ENCODE assay signal across 10 cellular contexts in the genomic region with DNA sequence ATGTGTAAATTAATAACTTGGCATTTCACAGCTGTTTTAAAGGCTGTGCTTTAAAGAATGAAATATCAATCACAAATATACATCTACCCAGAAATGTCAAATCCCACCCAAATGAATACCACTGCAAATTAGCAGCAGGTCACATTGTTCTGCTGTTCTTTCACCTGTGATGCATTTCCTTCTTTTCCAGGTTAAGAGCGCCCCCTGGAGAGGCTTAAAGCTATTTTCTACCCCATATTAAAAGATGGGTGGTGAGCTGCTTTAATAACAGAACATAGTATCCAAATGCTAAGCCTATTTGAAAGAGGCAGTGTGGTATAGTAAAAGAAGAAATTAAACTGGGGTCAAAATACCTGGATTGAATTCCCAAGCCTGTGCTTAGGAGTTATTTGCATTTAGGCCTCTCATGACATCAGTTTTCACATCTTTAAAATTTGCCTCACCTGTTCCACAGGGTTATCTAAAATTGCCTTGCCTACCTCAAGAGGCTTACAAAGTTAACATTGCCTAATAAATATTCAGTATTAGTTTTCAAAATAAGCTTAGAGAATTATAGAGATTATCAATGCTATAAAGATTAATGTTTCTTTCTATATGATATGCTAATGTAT.
DNase-seq lines count a peak whose midpoint lies in the region; ATAC-seq and TF ChIP-seq lines count a peak whose summit lies in the region.
"Had no signal": no experiment of that assay in that cellular context is flagged by ENCODE, and none has a peak within 500 bp of the region (broad histone marks: within the 10 kb centered on the region; RNA-seq: fewer than 3 reads in every experiment).

No MANE protein-coding gene starts in this region.

- H3K27ac ChIP-seq in HEK293 (ENCODE audit: extremely low read depth, low read depth, low read length), result no peak overlapping the region

- H3K9me3 ChIP-seq in HEK293 (ENCODE audit: control insufficient read depth, insufficient read depth, low read depth, low read length), result no peaks in the 10 kb centered on the region

- H3K4me1 Mint-ChIP-seq in brain, result peaks cover 9% of the 10 kb centered on the region
- H3K4me1 Mint-ChIP-seq in mesothelial cell of epicardium, result no peaks in the 10 kb centered on the region
- H3K4me1 Mint-ChIP-seq: naive B cell had no signal

- peaks cover 0 to 4% (median 0%) of the 10 kb centered on the region in 5 experiments for H3K9me3 Mint-ChIP-seq in brain
- H3K9me3 Mint-ChIP-seq in mesothelial cell of epicardium, result no peaks in the 10 kb centered on the region
- H3K9me3 Mint-ChIP-seq: T-helper 1 cell treated with Interleukin-12 subunit alpha and Interleukin-12 subunit beta and Interleukin-4 antibody, amounts not matched to agents 30 μg/mL and 1 μg/mL, for 36 hours had no signal

- H3K4me3 ChIP-seq in HEK293 (ENCODE audit: low read depth, low read length), result no peak overlapping the region

- CTCF ChIA-PET in HEK293 (lab: Yijun Ruan, JAX), result interaction anchor here (0.6 to 2.3 kb wide), 26 partner anchors 9 to 1215 kb away, joined by 3 to 25 read pairs (median 3); no protein-coding TSS in a partner anchor

- peak; percentile 30 for DNase-seq in Daoy (ENCODE audit: low read depth)
- DNase-seq in NCI-H526 treated with DMSO at 0.1 percent for 48 hours (lab: John Stamatoyannopoulos, UW), result peak; percentile 63
- DNase-seq in mesothelial cell of epicardium (ENCODE audit: low spot score in 2 of 2, unreplicated experiment in 2 of 2), result peak in 1 of 2 experiments; percentile 54
- no peak for DNase-seq in effector CD8-positive, alpha-beta T cell (lab: John Stamatoyannopoulos, UW)
- no peak for DNase-seq in cerebellum (ENCODE audit: low spot score)
- DNase-seq: naive B cell had no signal

- H3K36me3 Mint-ChIP-seq in brain (no peaks in the 10 kb centered on the region), mesothelial cell of epicardium (no peaks in the 10 kb centered on the region)
- H3K36me3 Mint-ChIP-seq: naive B cell had no signal

- H3K4me3 Mint-ChIP-seq in brain, result no peak overlapping the region
- no peak overlapping the region for H3K4me3 Mint-ChIP-seq in mesothelial cell of epicardium
- H3K4me3 Mint-ChIP-seq: naive B cell; T-helper 1 cell treated with Interleukin-12 subunit alpha and Interleukin-12 subunit beta and Interleukin-4 antibody, amounts not matched to agents 30 μg/mL and 1 μg/mL, for 36 hours had no signal

- H3K27me3 Mint-ChIP-seq in brain, result no peaks in the 10 kb centered on the region
- no peaks in the 10 kb centered on the region for H3K27me3 Mint-ChIP-seq in mesothelial cell of epicardium (ENCODE audit: low read depth)
- H3K27me3 Mint-ChIP-seq: naive B cell had no signal

- H3K27ac Mint-ChIP-seq in brain, result no peak overlapping the region
- no peak overlapping the region for H3K27ac Mint-ChIP-seq in mesothelial cell of epicardium
- H3K27ac Mint-ChIP-seq: naive B cell; T-helper 1 cell treated with Interleukin-12 subunit alpha and Interleukin-12 subunit beta and Interleukin-4 antibody, amounts not matched to agents 30 μg/mL and 1 μg/mL, for 36 hours had no signal

- ATAC-seq in HG02981 (IDR thresholded peaks at IDR 0.05; ENCODE audit: unreplicated experiment), result no peak

- POLR2A ChIA-PET in HEK293 (lab: Yijun Ruan, JAX), result no interaction called here

- no peak for TF ChIP-seq CTCF in HEK293 (tag by site-specific recombination; IDR thresholded peaks at IDR 0.05)
- TF ChIP-seq CTCF in brain (conservative IDR thresholded peaks at IDR 0.05), result peak; percentile 76 to 90
- TF ChIP-seq CTCF in mesothelial cell of epicardium (IDR thresholded peaks at IDR 0.05; ENCODE audit: unreplicated experiment), result peak; percentile 54

- H3K36me3 ChIP-seq in HEK293 (ENCODE audit: control insufficient read depth in 2 of 2, insufficient read depth in 1 of 2, low read length in 2 of 2), result no peaks in the 10 kb centered on the region

- no peaks in the 10 kb centered on the region for H3K4me1 ChIP-seq in HEK293 (ENCODE audit: control insufficient read depth, insufficient read depth, low read length)

TF ChIP-seq in HEK293, 187 proteins besides CTCF, POLR2A, EP300 and RAD21:
- TF ChIP-seq ZNF248 (tag by site-specific recombination; IDR thresholded peaks at IDR 0.05) (no peak), ZNF654 (tag by site-specific recombination; IDR thresholded peaks at IDR 0.05; ENCODE audit: low read depth) (peak; percentile 31; the same call in 1 of the 2 replicates), YY1 (tag by site-specific recombination; IDR thresholded peaks at IDR 0.05) (peak; percentile 33; the same call in 1 of the 2 replicates)

Comparison
In these comparisons a context has a peak if more than half of its experiments do, and no peak if none do; other contexts are left out.
1. DNase-seq: peak in Daoy (single experiment) and NCI-H526 treated with DMSO at 0.1 percent for 48 hours (single experiment); none in effector CD8-positive, alpha-beta T cell (single experiment) and cerebellum (single experiment).